1 cellular context compared by ENCODE assay signal in the genomic region with DNA sequence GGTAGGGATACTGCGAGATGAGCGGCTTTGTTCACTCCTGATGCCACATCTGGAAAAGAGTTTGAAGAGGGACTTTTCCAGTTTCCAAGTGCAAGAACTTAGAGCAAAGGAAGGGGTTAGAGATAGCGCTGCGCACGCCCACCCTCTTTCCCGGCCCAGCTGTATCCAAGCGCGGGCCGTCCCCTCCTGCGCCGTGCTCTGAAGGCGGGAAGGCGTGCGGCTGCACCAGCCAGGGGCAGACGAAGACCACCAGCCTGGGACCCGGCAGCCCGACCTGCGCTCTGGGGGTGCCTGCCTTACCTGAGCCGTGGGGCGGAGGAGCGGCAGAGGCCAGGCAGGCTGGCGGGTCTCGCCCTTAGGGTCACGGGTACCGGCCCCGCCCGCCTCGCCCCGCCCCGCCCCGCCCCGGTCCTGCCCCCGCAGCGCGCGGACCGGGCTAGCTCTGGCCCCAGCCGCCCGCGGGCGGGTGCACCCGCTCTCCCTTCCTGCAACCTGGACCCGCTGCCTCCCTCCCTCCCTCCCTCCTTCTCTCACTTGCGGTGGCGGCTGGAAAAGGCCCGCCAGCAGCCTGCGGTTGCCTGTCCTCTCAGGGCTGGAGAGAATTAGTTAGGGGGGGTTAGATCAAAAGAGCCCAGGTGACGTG.
TF ChIP-seq lines count a peak whose summit lies in the region.

A gene (minus strand): TSS at position 331 of the 643 bp plus-strand sequence. CDS start 26,514 bp downstream, outside the sequence.

TF ChIP-seq in H1, 55 proteins besides CTCF, POLR2A, EP300 and RAD21:
- TF ChIP-seq YY1 (IDR thresholded peaks at IDR 0.05; ENCODE audit: low read depth, low read length) (no peak), SP2 (IDR thresholded peaks at IDR 0.05; ENCODE audit: low read length) (no peak), POU5F1 (IDR thresholded peaks at IDR 0.05; ENCODE audit: low read depth, low read length) (no peak), PHF8 (conservative IDR thresholded peaks at IDR 0.05; ENCODE audit: low read depth, low read length) (no peak), TAF1 (IDR thresholded peaks at IDR 0.05; ENCODE audit: low read depth, low read length) (0 out of 2 replicates have a peak, but pooled peaks have one; percentile 22), POLR2AphosphoS5 (IDR thresholded peaks at IDR 0.05; ENCODE audit: low read depth, low read length) (peak; percentile 53), BRCA1 (IDR thresholded peaks at IDR 0.05; ENCODE audit: low read depth, low read length) (no peak), BCL11A (IDR thresholded peaks at IDR 0.05; ENCODE audit: low read depth in 2 of 2, low read length in 2 of 2) (no peak), GTF2F1 (IDR thresholded peaks at IDR 0.05; ENCODE audit: borderline replicate concordance, low read depth, low read length) (no peak), MAFK (IDR thresholded peaks at IDR 0.05; ENCODE audit: low read depth, low read length) (no peak), SP1 (IDR thresholded peaks at IDR 0.05; ENCODE audit: low read depth, low read length) (no peak), TAF7 (optimal IDR thresholded peaks at IDR 0.05; ENCODE audit: borderline replicate concordance, low read depth, low read length) (no peak), SAP30 (IDR thresholded peaks at IDR 0.05; ENCODE audit: insufficient read depth, insufficient replicate concordance, low read length) (no peak), SUZ12 (IDR thresholded peaks at IDR 0.05; ENCODE audit: low read length) (no peak), KDM4A (IDR thresholded peaks at IDR 0.05; ENCODE audit: low read depth, low read length, severe bottlenecking) (peak; percentile 77), SIX5 (IDR thresholded peaks at IDR 0.05; ENCODE audit: low read depth, low read length) (no peak), RXRA (IDR thresholded peaks at IDR 0.05; ENCODE audit: insufficient read depth, low read depth, low read length) (no peak)
- TF ChIP-seq, protein P1, sequence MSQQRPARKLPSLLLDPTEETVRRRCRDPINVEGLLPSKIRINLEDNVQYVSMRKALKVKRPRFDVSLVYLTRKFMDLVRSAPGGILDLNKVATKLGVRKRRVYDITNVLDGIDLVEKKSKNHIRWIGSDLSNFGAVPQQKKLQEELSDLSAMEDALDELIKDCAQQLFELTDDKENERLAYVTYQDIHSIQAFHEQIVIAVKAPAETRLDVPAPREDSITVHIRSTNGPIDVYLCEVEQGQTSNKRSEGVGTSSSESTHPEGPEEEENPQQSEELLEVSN (IDR thresholded peaks at IDR 0.05): peak; percentile 95
- TF ChIP-seq, protein P2, sequence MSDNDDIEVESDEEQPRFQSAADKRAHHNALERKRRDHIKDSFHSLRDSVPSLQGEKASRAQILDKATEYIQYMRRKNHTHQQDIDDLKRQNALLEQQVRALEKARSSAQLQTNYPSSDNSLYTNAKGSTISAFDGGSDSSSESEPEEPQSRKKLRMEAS (IDR thresholded peaks at IDR 0.05): peak; percentile 92
- TF ChIP-seq, protein P3, sequence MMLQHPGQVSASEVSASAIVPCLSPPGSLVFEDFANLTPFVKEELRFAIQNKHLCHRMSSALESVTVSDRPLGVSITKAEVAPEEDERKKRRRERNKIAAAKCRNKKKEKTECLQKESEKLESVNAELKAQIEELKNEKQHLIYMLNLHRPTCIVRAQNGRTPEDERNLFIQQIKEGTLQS (IDR thresholded peaks at IDR 0.05; ENCODE audit: insufficient read depth, low read depth, low read length): no peak
- TF ChIP-seq, protein P4, sequence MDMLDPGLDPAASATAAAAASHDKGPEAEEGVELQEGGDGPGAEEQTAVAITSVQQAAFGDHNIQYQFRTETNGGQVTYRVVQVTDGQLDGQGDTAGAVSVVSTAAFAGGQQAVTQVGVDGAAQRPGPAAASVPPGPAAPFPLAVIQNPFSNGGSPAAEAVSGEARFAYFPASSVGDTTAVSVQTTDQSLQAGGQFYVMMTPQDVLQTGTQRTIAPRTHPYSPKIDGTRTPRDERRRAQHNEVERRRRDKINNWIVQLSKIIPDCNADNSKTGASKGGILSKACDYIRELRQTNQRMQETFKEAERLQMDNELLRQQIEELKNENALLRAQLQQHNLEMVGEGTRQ (IDR thresholded peaks at IDR 0.05; ENCODE audit: low read length): no peak
